22 cellular contexts compared by ENCODE assay signal in genomic region chr3:121488628-121489027, GRCh38. TPM values are rescaled to one million over a fixed set of nuclear protein-coding genes. Genes with fewer than 3 reads are reported as not detected.
DNase-seq lines count a peak whose midpoint lies in the region; ATAC-seq, FAIRE-seq and TF ChIP-seq lines count a peak whose summit lies in the region.
"Had no signal": no experiment of that assay in that cellular context is flagged by ENCODE, and none has a peak within 500 bp of the region (broad histone marks: within the 10 kb centered on the region; RNA-seq: fewer than 3 reads in every experiment).

No MANE protein-coding gene starts in this region.

- H3K27me3 Mint-ChIP-seq in activated CD8-positive, alpha-beta memory T cell treated with anti-CD3 and anti-CD28 coated beads, Interleukin-2, amount 10 ng/mL, durations not matched to agents 7 days and 5 days, result no peaks in the 10 kb centered on the region
- H3K27me3 Mint-ChIP-seq: dendritic cell treated with granulocyte-macrophage colony-stimulating factor and Interleukin-4, amounts not matched to agents 40 ng/mL and 50 ng/mL, for 4 days had no signal

- no peak for TF ChIP-seq EP300 in gastroesophageal sphincter (IDR thresholded peaks at IDR 0.05)

- H3K79me2 ChIP-seq in Loucy (ENCODE audit: insufficient read depth, low read length), result no peaks in the 10 kb centered on the region

- H3K9me2 ChIP-seq in Loucy (replicated peaks; ENCODE audit: low read depth, low read length), result no peaks in the 10 kb centered on the region

- no peaks in the 10 kb centered on the region for H3K9me3 Mint-ChIP-seq in activated CD8-positive, alpha-beta memory T cell treated with anti-CD3 and anti-CD28 coated beads, Interleukin-2, amount 10 ng/mL, durations not matched to agents 7 days and 5 days (ENCODE audit: low read depth)
- H3K9me3 Mint-ChIP-seq: dendritic cell treated with granulocyte-macrophage colony-stimulating factor and Interleukin-4, amounts not matched to agents 40 ng/mL and 50 ng/mL, for 4 days had no signal

- H3K9ac ChIP-seq in Loucy (ENCODE audit: low read depth, low read length, poor library complexity, severe bottlenecking), result no peak overlapping the region
- no peak overlapping the region for H3K9ac ChIP-seq in kidney (ENCODE audit: low read length in 2 of 2)

- H3K4me3 Mint-ChIP-seq in activated CD8-positive, alpha-beta memory T cell treated with anti-CD3 and anti-CD28 coated beads, Interleukin-2, amount 10 ng/mL, durations not matched to agents 7 days and 5 days, result no peak overlapping the region
- H3K4me3 Mint-ChIP-seq: dendritic cell treated with granulocyte-macrophage colony-stimulating factor and Interleukin-4, amounts not matched to agents 40 ng/mL and 50 ng/mL, for 4 days had no signal

- no peak overlapping the region for H2AFZ ChIP-seq in Loucy (ENCODE audit: low read length)
- H2AFZ ChIP-seq: PC-9 had no signal

- H3K9me3 ChIP-seq in Loucy (ENCODE audit: insufficient read depth, low read depth, low read length) (no peaks in the 10 kb centered on the region), kidney (ENCODE audit: control insufficient read depth in 1 of 2, low read length in 2 of 2) (no peaks in the 10 kb centered on the region), gastroesophageal sphincter (no peaks in the 10 kb centered on the region)
- no peaks in the 10 kb centered on the region for H3K9me3 ChIP-seq in effector memory CD4-positive, alpha-beta T cell (ENCODE audit: control insufficient read depth, low read length)
- H3K9me3 ChIP-seq: left lung, thoracic aorta had no signal

- no peak overlapping the region for H3K4me2 ChIP-seq in Loucy (ENCODE audit: low read depth, low read length, poor library complexity, severe bottlenecking)
- H3K4me2 ChIP-seq: PC-9 had no signal

- FAIRE-seq in kidney (lab: Jason Lieb, UNC), result no peak
- FAIRE-seq: H54, HTR-8/SVneo had no signal

- H3K4me3 ChIP-seq in Loucy (ENCODE audit: low read length, poor library complexity, severe bottlenecking), result no peak overlapping the region
- H3K4me3 ChIP-seq in kidney (ENCODE audit: low read length in 2 of 2), result no peak overlapping the region
- no peak overlapping the region for H3K4me3 ChIP-seq in gastroesophageal sphincter
- H3K4me3 ChIP-seq in effector memory CD4-positive, alpha-beta T cell (ENCODE audit: insufficient read depth, low read depth, low read length, poor library complexity, severe bottlenecking), result no peak overlapping the region
- H3K4me3 ChIP-seq: left lung, PC-9, thoracic aorta had no signal

- 75 to 81% methylated on average over 2 of the region's 2 CpGs for WGBS in gastroesophageal sphincter (ENCODE audit: low coverage in 1 of 2), 2 donors

- TF ChIP-seq CTCF in C4-2B (conservative IDR thresholded peaks at IDR 0.05) (peak; percentile 36), Loucy (conservative IDR thresholded peaks at IDR 0.05; ENCODE audit: low read length) (peak; percentile 26; the same call in 1 of the 2 replicates), kidney (IDR thresholded peaks at IDR 0.05; ENCODE audit: borderline replicate concordance, extremely low read depth, insufficient read depth) (peak; percentile 25), gastroesophageal sphincter (IDR thresholded peaks at IDR 0.05) (no peak)

- peaks cover 50% of the 10 kb centered on the region for H3K36me3 Mint-ChIP-seq in activated CD8-positive, alpha-beta memory T cell treated with anti-CD3 and anti-CD28 coated beads, Interleukin-2, amount 10 ng/mL, durations not matched to agents 7 days and 5 days

- H3K27ac Mint-ChIP-seq in activated CD8-positive, alpha-beta memory T cell treated with anti-CD3 and anti-CD28 coated beads, Interleukin-2, amount 10 ng/mL, durations not matched to agents 7 days and 5 days, result no peak overlapping the region
- H3K27ac Mint-ChIP-seq: dendritic cell treated with granulocyte-macrophage colony-stimulating factor and Interleukin-4, amounts not matched to agents 40 ng/mL and 50 ng/mL, for 4 days had no signal

- CTCF ChIA-PET in activated CD8-positive, alpha-beta memory T cell treated with anti-CD3 and anti-CD28 coated beads, Interleukin-2, amount 10 ng/mL, durations not matched to agents 7 days and 5 days (lab: Charles Lee), result no interaction called here

- H3K27ac ChIP-seq in C4-2B, result no peak overlapping the region
- no peak overlapping the region for H3K27ac ChIP-seq in kidney (ENCODE audit: low read depth in 2 of 2, low read length in 2 of 2)
- H3K27ac ChIP-seq in gastroesophageal sphincter, result no peak overlapping the region
- no peak overlapping the region for H3K27ac ChIP-seq in effector memory CD4-positive, alpha-beta T cell (ENCODE audit: insufficient read depth, low read length, poor library complexity, severe bottlenecking)
- H3K27ac ChIP-seq: left lung, PC-9, thoracic aorta had no signal

- DNase-seq in cerebellar cortex (ENCODE audit: low spot score) (peak; percentile 79), kidney (no peak), posterior vena cava (ENCODE audit: low spot score) (no peak)
- DNase-seq in activated CD8-positive, alpha-beta memory T cell treated with anti-CD3 and anti-CD28 coated beads, Interleukin-2, amount 10 ng/mL, durations not matched to agents 7 days and 5 days, result no peak
- no peak for DNase-seq in effector memory CD4-positive, alpha-beta T cell
- DNase-seq: activated CD4-positive, CD25-positive, alpha-beta regulatory T cell; activated gamma-delta T cell; AML-193; anterior cingulate cortex; Calu3; left lung; NCI-H1694; PC-9; stimulated activated CD4-positive, alpha-beta T cell treated with anti-CD3 and anti-CD28 coated beads, Interleukin-4, amount 100 ng/mL, for 24 hours; stimulated activated CD8-positive, alpha-beta memory T cell treated with anti-CD3 and anti-CD28 coated beads, Interleukin-4, amount 100 ng/mL, for 48 hours had no signal

- H3K4me1 Mint-ChIP-seq in activated CD8-positive, alpha-beta memory T cell treated with anti-CD3 and anti-CD28 coated beads, Interleukin-2, amount 10 ng/mL, durations not matched to agents 7 days and 5 days, result no peaks in the 10 kb centered on the region

- no peaks in the 10 kb centered on the region for H3F3A ChIP-seq in Loucy (ENCODE audit: low read depth)

- H3K36me3 ChIP-seq in Loucy (ENCODE audit: insufficient read depth, low read length) (peaks cover 42% of the 10 kb centered on the region; the same call in 1 of the 2 replicates), kidney (ENCODE audit: control insufficient read depth in 1 of 2, insufficient read depth in 2 of 2, low read length in 2 of 2) (no peaks in the 10 kb centered on the region), gastroesophageal sphincter (no peaks in the 10 kb centered on the region)
- no peaks in the 10 kb centered on the region for H3K36me3 ChIP-seq in effector memory CD4-positive, alpha-beta T cell (ENCODE audit: control insufficient read depth, insufficient read depth, low read length)
- H3K36me3 ChIP-seq: left lung, thoracic aorta had no signal

- no peak for ATAC-seq in gastroesophageal sphincter
- ATAC-seq in activated CD8-positive, alpha-beta memory T cell treated with anti-CD3 and anti-CD28 coated beads, Interleukin-2, amount 10 ng/mL, durations not matched to agents 7 days and 5 days, result no peak
- ATAC-seq: left lung had no signal

- H3K4me1 ChIP-seq in Loucy (ENCODE audit: insufficient read depth, low read length, poor library complexity, severe bottlenecking) (no peaks in the 10 kb centered on the region), kidney (ENCODE audit: control insufficient read depth in 1 of 2, insufficient read depth in 1 of 2, low read depth in 1 of 2, low read length in 2 of 2) (no peaks in the 10 kb centered on the region), gastroesophageal sphincter (no peaks in the 10 kb centered on the region)
- H3K4me1 ChIP-seq in effector memory CD4-positive, alpha-beta T cell (ENCODE audit: control insufficient read depth, insufficient read depth, low read length, poor library complexity, severe bottlenecking), result no peaks in the 10 kb centered on the region
- H3K4me1 ChIP-seq: left lung had no signal

- no peaks in the 10 kb centered on the region for H4K20me1 ChIP-seq in Loucy (ENCODE audit: insufficient read depth, low read length, poor library complexity, severe bottlenecking)

- intact Hi-C loops in kidney (cut with DNase I), result no loop called here
- intact Hi-C loops in posterior vena cava (cut with DNase I), result no loop called here

- H3K27me3 ChIP-seq in Loucy (ENCODE audit: insufficient read depth, low read length, poor library complexity, severe bottlenecking), result no peaks in the 10 kb centered on the region
- no peaks in the 10 kb centered on the region for H3K27me3 ChIP-seq in gastroesophageal sphincter
- H3K27me3 ChIP-seq in effector memory CD4-positive, alpha-beta T cell (replicated peaks; ENCODE audit: control insufficient read depth, insufficient read depth, low read length, poor library complexity, severe bottlenecking), result no peaks in the 10 kb centered on the region
- H3K27me3 ChIP-seq: left lung had no signal

- TF ChIP-seq POLR2A in gastroesophageal sphincter (IDR thresholded peaks at IDR 0.05), result no peak

RNA-seq across cellular contexts. Expression of gene POLQ, which starts 57.2 kb away (rescaled TPM):
- total RNA-seq in kidney (0.35 TPM), gastroesophageal sphincter (under 1 TPM; 0.13 to 0.25 (median 0.15) TPM), posterior vena cava (under 1 TPM; 0.23 to 0.48 TPM)
- polyA plus RNA-seq in kidney (ENCODE audit: insufficient read depth, low read depth, low replicate concordance), result not detected
- total RNA-seq in activated CD8-positive, alpha-beta memory T cell treated with anti-CD3 and anti-CD28 coated beads, Interleukin-2, amount 10 ng/mL, durations not matched to agents 7 days and 5 days, result 10 to 100 TPM; 34.3 to 55.8 TPM

Comparison
In these comparisons a context has a peak if more than half of its experiments do, and no peak if none do; other contexts are left out.
1. CTCF ChIP-seq: peak in C4-2B (single experiment), Loucy (single experiment) and kidney (single experiment); none in gastroesophageal sphincter (0 of 4).
2. RNA of gene POLQ, which starts 57.2 kb away (total RNA-seq): 34.3 to 55.8 TPM in activated CD8-positive, alpha-beta memory T cell treated with anti-CD3 and anti-CD28 coated beads, Interleukin-2, amount 10 ng/mL, durations not matched to agents 7 days and 5 days; 0.23 to 0.48 TPM in posterior vena cava, 0.35 TPM in kidney (single experiment) and 0.13 to 0.25 TPM in gastroesophageal sphincter; every median in the first group is over 10 times any median in the second.